ENCODE assay signal across 21 cellular contexts in the genomic region with DNA sequence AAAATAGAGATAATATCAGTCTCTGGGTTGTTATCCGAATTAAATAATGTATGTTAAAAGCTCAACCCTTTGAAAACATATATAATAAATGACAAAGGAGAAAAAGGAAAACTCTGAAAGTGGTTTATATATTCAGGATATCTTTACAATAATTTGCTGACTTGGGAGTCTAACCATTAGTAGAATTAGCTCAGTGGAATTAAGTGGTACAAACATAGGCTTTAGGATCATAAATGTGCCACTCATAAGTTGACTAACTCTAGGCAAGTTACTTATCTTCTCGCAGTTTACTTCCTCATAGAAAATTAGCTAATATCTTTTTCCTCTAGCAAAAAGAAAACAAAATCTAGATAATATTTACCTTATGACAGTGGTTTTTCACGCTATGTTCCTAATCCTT.
"Had no signal": no experiment of that assay in that cellular context is flagged by ENCODE, and none has a peak within 500 bp of the region (broad histone marks: within the 10 kb centered on the region; RNA-seq: fewer than 3 reads in every experiment).

No MANE protein-coding gene starts in this region.

- H3K27me3 ChIP-seq: brain microvascular endothelial cell, cardiac muscle cell had no signal

- H3K27ac ChIP-seq: brain microvascular endothelial cell, cardiac muscle cell had no signal

- DNase-seq: activated CD4-positive, alpha-beta T cell treated with anti-CD3 and anti-CD28 coated beads for 4 hours; activated CD8-positive, alpha-beta memory T cell treated with anti-CD3 and anti-CD28 coated beads, Interleukin-2, amount 50 U/mL, for 4 hours; activated CD8-positive, alpha-beta T cell treated with anti-CD3 and anti-CD28 coated beads for 36 hours; activated gamma-delta T cell treated with Interleukin-2 at 50 U/mL for 16 hours; activated naive CD4-positive, alpha-beta T cell treated with anti-CD3 and anti-CD28 coated beads, Interleukin-2, amount 10 ng/mL, durations not matched to agents 7 days and 5 days; activated naive CD8-positive, alpha-beta T cell treated with anti-CD3 and anti-CD28 coated beads for 36 hours; activated T-cell treated with anti-CD3 and anti-CD28 coated beads, Interleukin-2, amount 50 U/mL, for 72 hours; brain microvascular endothelial cell; NCI-H146; NCI-H187 treated with DMSO at 0.1 percent for 48 hours; NCI-H2081 treated with DMSO at 0.1 percent for 48 hours; NCI-H446; NCI-H524; SIG-M5; T-cell; T-helper 2 cell; T1000 had no signal

- H3K4me3 Mint-ChIP-seq: activated CD8-positive, alpha-beta T cell treated with anti-CD3 and anti-CD28 coated beads for 36 hours; activated naive CD4-positive, alpha-beta T cell treated with anti-CD3 and anti-CD28 coated beads, Interleukin-2, amount 10 ng/mL, durations not matched to agents 7 days and 5 days; activated naive CD8-positive, alpha-beta T cell treated with anti-CD3 and anti-CD28 coated beads for 36 hours; activated T-cell treated with anti-CD3 and anti-CD28 coated beads, Interleukin-2, amount 50 U/mL, for 72 hours; T-cell had no signal

- FAIRE-seq: TTC549 had no signal

- H3K4me1 Mint-ChIP-seq: activated naive CD4-positive, alpha-beta T cell treated with anti-CD3 and anti-CD28 coated beads, Interleukin-2, amount 10 ng/mL, durations not matched to agents 7 days and 5 days; activated naive CD8-positive, alpha-beta T cell treated with anti-CD3 and anti-CD28 coated beads for 36 hours; T-cell had no signal

- H3K4me3 ChIP-seq: cardiac muscle cell had no signal

- H3K27ac Mint-ChIP-seq: activated CD8-positive, alpha-beta T cell treated with anti-CD3 and anti-CD28 coated beads for 36 hours; activated naive CD4-positive, alpha-beta T cell treated with anti-CD3 and anti-CD28 coated beads, Interleukin-2, amount 10 ng/mL, durations not matched to agents 7 days and 5 days; activated naive CD8-positive, alpha-beta T cell treated with anti-CD3 and anti-CD28 coated beads for 36 hours; activated T-cell treated with anti-CD3 and anti-CD28 coated beads, Interleukin-2, amount 50 U/mL, for 72 hours; activated T-helper 2 cell treated with anti-CD3 and anti-CD28 coated beads, Interferon-gamma antibody, Interleukin-2, Interleukin-4, amounts not matched to agents 10 μg/mL and 5 μg/mL and 100 μg/mL, durations not matched to agents 14 hours and 24 hours and 36 hours; T-cell had no signal

- ATAC-seq: activated CD4-positive, CD25-positive, alpha-beta regulatory T cell treated with anti-CD3 and anti-CD28 coated beads, Interleukin-2, amount 50 U/mL, for 24 hours; activated CD8-positive, alpha-beta T cell treated with anti-CD3 and anti-CD28 coated beads for 36 hours; activated T-cell treated with anti-CD3 and anti-CD28 coated beads, Interleukin-2, amount 50 U/mL, for 72 hours; T-cell had no signal

- H3K9me3 Mint-ChIP-seq: activated CD8-positive, alpha-beta T cell treated with anti-CD3 and anti-CD28 coated beads for 36 hours; activated naive CD4-positive, alpha-beta T cell treated with anti-CD3 and anti-CD28 coated beads, Interleukin-2, amount 10 ng/mL, durations not matched to agents 7 days and 5 days; activated naive CD8-positive, alpha-beta T cell treated with anti-CD3 and anti-CD28 coated beads for 36 hours; activated T-cell treated with anti-CD3 and anti-CD28 coated beads, Interleukin-2, amount 50 U/mL, for 72 hours; activated T-helper 2 cell treated with anti-CD3 and anti-CD28 coated beads, Interferon-gamma antibody, Interleukin-2, Interleukin-4, amounts not matched to agents 10 μg/mL and 5 μg/mL and 100 μg/mL, durations not matched to agents 14 hours and 24 hours and 36 hours; T-cell had no signal

- H3K27me3 Mint-ChIP-seq: activated CD8-positive, alpha-beta T cell treated with anti-CD3 and anti-CD28 coated beads for 36 hours; activated naive CD4-positive, alpha-beta T cell treated with anti-CD3 and anti-CD28 coated beads, Interleukin-2, amount 10 ng/mL, durations not matched to agents 7 days and 5 days; activated naive CD8-positive, alpha-beta T cell treated with anti-CD3 and anti-CD28 coated beads for 36 hours; T-cell had no signal
